11 cellular contexts compared by ENCODE assay signal in genomic region chr5:2749514-2750025, GRCh38. TPM values are rescaled to one million over a fixed set of nuclear protein-coding genes. Genes with fewer than 3 reads are reported as not detected.
DNase-seq lines count a peak whose midpoint lies in the region; ATAC-seq and TF ChIP-seq lines count a peak whose summit lies in the region.
"Had no signal": no experiment of that assay in that cellular context is flagged by ENCODE, and none has a peak within 500 bp of the region (broad histone marks: within the 10 kb centered on the region; RNA-seq: fewer than 3 reads in every experiment).

No MANE protein-coding gene starts in this region.

- peak overlapping the region; percentile 94 for H3K4me2 ChIP-seq in hepatocyte

- CTCF ChIA-PET in activated CD4-positive, alpha-beta T cell treated with anti-CD3 and anti-CD28 coated beads for 36 hours (lab: Charles Lee), result no interaction called here

- peaks cover 54% of the 10 kb centered on the region for H3K27me3 Mint-ChIP-seq in activated CD4-positive, alpha-beta T cell treated with anti-CD3 and anti-CD28 coated beads for 36 hours
- H3K27me3 Mint-ChIP-seq in activated T-helper 1 cell treated with anti-CD3 and anti-CD28 coated beads, Interleukin-12 subunit alpha, Interleukin-12 subunit beta, Interleukin-2, Interleukin-4 antibody, amounts not matched to agents 30 ng/mL and 10 ng/mL and 1 ng/mL, durations not matched to agents 14 hours and 24 hours and 36 hours (ENCODE audit: insufficient read depth), result peaks cover 58% of the 10 kb centered on the region

- H2AFZ ChIP-seq in hepatocyte, result no peak overlapping the region

- H3K4me3 Mint-ChIP-seq in activated CD4-positive, alpha-beta T cell treated with anti-CD3 and anti-CD28 coated beads for 36 hours, result peak overlapping the region; percentile 20
- no peak overlapping the region for H3K4me3 Mint-ChIP-seq in activated T-helper 1 cell treated with anti-CD3 and anti-CD28 coated beads, Interleukin-12 subunit alpha, Interleukin-12 subunit beta, Interleukin-2, Interleukin-4 antibody, amounts not matched to agents 30 ng/mL and 10 ng/mL and 1 ng/mL, durations not matched to agents 14 hours and 24 hours and 36 hours

- H3K9me3 Mint-ChIP-seq in activated CD4-positive, alpha-beta T cell treated with anti-CD3 and anti-CD28 coated beads for 36 hours (ENCODE audit: low read depth), result no peaks in the 10 kb centered on the region
- H3K9me3 Mint-ChIP-seq in activated T-helper 1 cell treated with anti-CD3 and anti-CD28 coated beads, Interleukin-12 subunit alpha, Interleukin-12 subunit beta, Interleukin-2, Interleukin-4 antibody, amounts not matched to agents 30 ng/mL and 10 ng/mL and 1 ng/mL, durations not matched to agents 14 hours and 24 hours and 36 hours, result no peaks in the 10 kb centered on the region

- peaks cover 12% of the 10 kb centered on the region for H3K4me1 Mint-ChIP-seq in activated CD4-positive, alpha-beta T cell treated with anti-CD3 and anti-CD28 coated beads for 36 hours
- no peaks in the 10 kb centered on the region for H3K4me1 Mint-ChIP-seq in activated T-helper 1 cell treated with anti-CD3 and anti-CD28 coated beads, Interleukin-12 subunit alpha, Interleukin-12 subunit beta, Interleukin-2, Interleukin-4 antibody, amounts not matched to agents 30 ng/mL and 10 ng/mL and 1 ng/mL, durations not matched to agents 14 hours and 24 hours and 36 hours (ENCODE audit: low read depth)

- in situ Hi-C loops in HAP-1 (cut with MboI; ENCODE audit: low sequenced_read_pairs), result no loop called here

- intact Hi-C loops in activated CD4-positive, alpha-beta T cell treated with anti-CD3 and anti-CD28 coated beads for 36 hours (cut with DNase I, micrococcal nuclease), result loop anchor here (2.0 to 10.0 kb wide), 4 partner anchors 365 to 873 kb away; no protein-coding TSS in a partner anchor
- intact Hi-C loops in activated T-helper 1 cell treated with anti-CD3 and anti-CD28 coated beads, Interleukin-12 subunit alpha, Interleukin-12 subunit beta, Interleukin-2, Interleukin-4 antibody, amounts not matched to agents 30 ng/mL and 10 ng/mL and 1 ng/mL, durations not matched to agents 14 hours and 24 hours and 36 hours (cut with micrococcal nuclease), result loop anchor here (5.0 kb wide), 2 partner anchors 843 to 872 kb away; no protein-coding TSS in a partner anchor
- intact Hi-C loops in prostate gland (cut with DNase I), result no loop called here

- peaks cover 36% of the 10 kb centered on the region for H3K27me3 ChIP-seq in hepatocyte
- H3K27me3 ChIP-seq in prostate gland (replicated peaks; ENCODE audit: insufficient read depth), result peaks cover 10% of the 10 kb centered on the region
- H3K27me3 ChIP-seq in HAP-1 (ENCODE audit: low read depth), result no peaks in the 10 kb centered on the region
- H3K27me3 ChIP-seq in gastroesophageal sphincter, result peaks cover 99% of the 10 kb centered on the region

- H3K27ac Mint-ChIP-seq in activated CD4-positive, alpha-beta T cell treated with anti-CD3 and anti-CD28 coated beads for 36 hours, result no peak overlapping the region
- peak overlapping the region; percentile 67 for H3K27ac Mint-ChIP-seq in activated T-helper 1 cell treated with anti-CD3 and anti-CD28 coated beads, Interleukin-12 subunit alpha, Interleukin-12 subunit beta, Interleukin-2, Interleukin-4 antibody, amounts not matched to agents 30 ng/mL and 10 ng/mL and 1 ng/mL, durations not matched to agents 14 hours and 24 hours and 36 hours

- H3K9me2 ChIP-seq in hepatocyte (replicated peaks; ENCODE audit: insufficient read depth), result no peaks in the 10 kb centered on the region

- H3K27ac ChIP-seq in hepatocyte (no peak overlapping the region), prostate gland (no peak overlapping the region), gastroesophageal sphincter (no peak overlapping the region)
- H3K27ac ChIP-seq: HL-60 had no signal

- H3K4me3 ChIP-seq in hepatocyte (peak overlapping the region; percentile 51), prostate gland (peak overlapping the region in 1 of 2 donors; percentile 52), HAP-1 (no peak overlapping the region), gastroesophageal sphincter (no peak overlapping the region)

- H3K9me3 ChIP-seq in hepatocyte (ENCODE audit: low read depth) (no peaks in the 10 kb centered on the region), prostate gland (no peaks in the 10 kb centered on the region), HAP-1 (peaks cover 8% of the 10 kb centered on the region; the same call in 1 of the 2 replicates), gastroesophageal sphincter (no peaks in the 10 kb centered on the region)

- 71% methylated on average over 42 of the region's 45 CpGs for WGBS in hepatocyte (ENCODE audit: low lambda C conversion rate, missing lambda C conversion rate)
- WGBS in prostate gland, result 66% methylated on average over 43 of the region's 45 CpGs
- WGBS in gastroesophageal sphincter (ENCODE audit: low coverage in 1 of 2), 2 donors, result 11% methylated on average over 12 of the region's 45 CpGs; no CpG with 5 or more reads in 1 of the 2 donors

- no peak for ATAC-seq in activated CD4-positive, alpha-beta T cell treated with anti-CD3 and anti-CD28 coated beads for 36 hours
- no peak for ATAC-seq in gastroesophageal sphincter

- POLR2A ChIA-PET in activated CD4-positive, alpha-beta T cell treated with anti-CD3 and anti-CD28 coated beads for 36 hours (lab: Charles Lee), result no interaction called here

- DNase-seq in activated CD4-positive, alpha-beta T cell treated with anti-CD3 and anti-CD28 coated beads for 36 hours, result no peak
- DNase-seq in activated CD4-positive, alpha-beta T cell treated with anti-CD3 and anti-CD28 coated beads, Interleukin-2, amount 50 U/mL, for 1 hour, result no peak
- no peak for DNase-seq in activated T-helper 1 cell treated with anti-CD3 and anti-CD28 coated beads, Interleukin-12 subunit alpha, Interleukin-12 subunit beta, Interleukin-2, Interleukin-4 antibody, amounts not matched to agents 30 ng/mL and 10 ng/mL and 1 ng/mL, durations not matched to agents 14 hours and 24 hours and 36 hours (ENCODE audit: low spot score)
- DNase-seq in hepatocyte (ENCODE audit: low spot score) (peak; percentile 2), retina (peak; percentile 78), prostate gland (ENCODE audit: low spot score) (no peak), HAP-1 (ENCODE audit: low spot score in 2 of 2) (no peak)
- DNase-seq: T-helper 9 cell had no signal

- H4K20me1 ChIP-seq in hepatocyte (ENCODE audit: insufficient read depth, poor library complexity, severe bottlenecking), result peaks cover 5% of the 10 kb centered on the region

- H3K79me2 ChIP-seq in hepatocyte, result peaks cover 27% of the 10 kb centered on the region

- TF ChIP-seq EP300 in gastroesophageal sphincter (IDR thresholded peaks at IDR 0.05), result no peak

- TF ChIP-seq POLR2A in prostate gland (IDR thresholded peaks at IDR 0.05) (no peak), gastroesophageal sphincter (IDR thresholded peaks at IDR 0.05) (no peak)

- peaks cover 4% of the 10 kb centered on the region for H3K36me3 Mint-ChIP-seq in activated CD4-positive, alpha-beta T cell treated with anti-CD3 and anti-CD28 coated beads for 36 hours (ENCODE audit: low read depth)
- no peaks in the 10 kb centered on the region for H3K36me3 Mint-ChIP-seq in activated T-helper 1 cell treated with anti-CD3 and anti-CD28 coated beads, Interleukin-12 subunit alpha, Interleukin-12 subunit beta, Interleukin-2, Interleukin-4 antibody, amounts not matched to agents 30 ng/mL and 10 ng/mL and 1 ng/mL, durations not matched to agents 14 hours and 24 hours and 36 hours (ENCODE audit: low read depth)

- no peaks in the 10 kb centered on the region for H3K36me3 ChIP-seq in hepatocyte (replicated peaks; ENCODE audit: insufficient read depth, low read depth)
- no peaks in the 10 kb centered on the region for H3K36me3 ChIP-seq in prostate gland
- H3K36me3 ChIP-seq in HAP-1 (replicated peaks), result no peaks in the 10 kb centered on the region
- no peaks in the 10 kb centered on the region for H3K36me3 ChIP-seq in gastroesophageal sphincter

- H3K4me1 ChIP-seq in hepatocyte (ENCODE audit: insufficient read depth), result peaks cover 20% of the 10 kb centered on the region
- H3K4me1 ChIP-seq in prostate gland (replicated peaks), result peaks cover 3% of the 10 kb centered on the region
- H3K4me1 ChIP-seq in HAP-1, result peaks cover 5% of the 10 kb centered on the region; the same call in 1 of the 2 replicates
- peaks cover 0 to 61% (median 10%) of the 10 kb centered on the region in 3 donors for H3K4me1 ChIP-seq in gastroesophageal sphincter

- no peak for TF ChIP-seq CTCF in hepatocyte (IDR thresholded peaks at IDR 0.05; ENCODE audit: poor library complexity)
- TF ChIP-seq CTCF in prostate gland (IDR thresholded peaks at IDR 0.05), result no peak
- no peak for TF ChIP-seq CTCF in gastroesophageal sphincter (IDR thresholded peaks at IDR 0.05)

RNA-seq across cellular contexts. Expression of gene IRX2, which starts 1.9 kb away (rescaled TPM):
- total RNA-seq in activated CD4-positive, alpha-beta T cell treated with anti-CD3 and anti-CD28 coated beads for 36 hours, result not detected
- not detected in 2 replicates for total RNA-seq in activated T-helper 1 cell treated with anti-CD3 and anti-CD28 coated beads, Interleukin-12 subunit alpha, Interleukin-12 subunit beta, Interleukin-2, Interleukin-4 antibody, amounts not matched to agents 30 ng/mL and 10 ng/mL and 1 ng/mL, durations not matched to agents 14 hours and 24 hours and 36 hours
- total RNA-seq in hepatocyte, result 6.0 and 7.5 TPM in 2 replicates
- polyA plus RNA-seq in hepatocyte, result 7.8 and 8.1 TPM in 2 replicates
- total RNA-seq in prostate gland, result 10 to 100 TPM; 10.2 to 20.6 TPM
- total RNA-seq in gastroesophageal sphincter, result 1 to 10 TPM in 2 of 4 donors, under 1 TPM in 1, not detected in 1; 0.81 to 2.6 (median 1.2) TPM
- total RNA-seq: A673 had no signal

Comparison
In these comparisons a context has a peak if more than half of its experiments do, and no peak if none do; other contexts are left out.
1. DNase-seq: peak in hepatocyte (single experiment) and retina (single experiment); none in activated CD4-positive, alpha-beta T cell treated with anti-CD3 and anti-CD28 coated beads for 36 hours (single experiment), activated CD4-positive, alpha-beta T cell treated with anti-CD3 and anti-CD28 coated beads, Interleukin-2, amount 50 U/mL, for 1 hour (single experiment), activated T-helper 1 cell treated with anti-CD3 and anti-CD28 coated beads, Interleukin-12 subunit alpha, Interleukin-12 subunit beta, Interleukin-2, Interleukin-4 antibody, amounts not matched to agents 30 ng/mL and 10 ng/mL and 1 ng/mL, durations not matched to agents 14 hours and 24 hours and 36 hours (single experiment), prostate gland (single experiment) and HAP-1 (0 of 2).